ENCODE assay signal across 27 cellular contexts in genomic region chr11:129543515-129544290, GRCh38.
"Had no signal": no experiment of that assay in that cellular context is flagged by ENCODE, and none has a peak within 500 bp of the region (broad histone marks: within the 10 kb centered on the region; RNA-seq: fewer than 3 reads in every experiment).

No MANE protein-coding gene starts in this region.

- DNase-seq: stimulated activated CD4-positive, alpha-beta T cell treated with anti-CD3 and anti-CD28 coated beads, Interleukin-2, amount 100 ng/mL, for 48 hours; stimulated activated CD4-positive, alpha-beta T cell treated with anti-CD3 and anti-CD28 coated beads, Interleukin-4, amount 100 ng/mL, for 1 hour; stimulated activated CD4-positive, alpha-beta T cell treated with anti-CD3 and anti-CD28 coated beads, Interleukin-4, amount 100 ng/mL, for 24 hours; stimulated activated CD4-positive, alpha-beta T cell treated with anti-CD3 and anti-CD28 coated beads, Interleukin-4, amount 100 ng/mL, for 4 hours; stimulated activated CD8-positive, alpha-beta memory T cell treated with anti-CD3 and anti-CD28 coated beads, Interleukin-4, amount 100 ng/mL, for 48 hours; stimulated activated naive B cell treated with anti-CD40 and anti-IgM and Interleukin-4, amounts not matched to agents 10 μg/mL and 1 μg/mL and 100 μg/mL, for 72 hours; stimulated activated naive CD4-positive, alpha-beta T cell; stimulated activated naive CD4-positive, alpha-beta T cell treated with Interleukin-2 at 50 U/mL for 16 hours; stimulated activated naive CD8-positive, alpha-beta T cell treated with anti-CD3 and anti-CD28 coated beads, Interleukin-15, amount 100 ng/mL, for 72 hours; stimulated activated naive CD8-positive, alpha-beta T cell treated with anti-CD3 and anti-CD28 coated beads, Interleukin-15, Interleukin-2, amounts not matched to agents 100 U/mL and 50 U/mL, for 24 hours; stomach; substantia nigra; testis; thyroid gland; tibial artery; transverse colon; trophoblast cell; upper lobe of left lung; upper lobe of right lung; uterus had no signal

- FAIRE-seq: urothelium cell line had no signal

- H3K4me1 ChIP-seq: stomach, suprapubic skin, testis, thyroid gland, tibial artery, tibial nerve, transverse colon, upper lobe of left lung, upper lobe of right lung, uterus, vagina had no signal

- ATAC-seq: stimulated activated effector memory CD8-positive, alpha-beta T cell treated with anti-CD3 and anti-CD28 coated beads, Interleukin-12 subunit alpha, Interleukin-12 subunit beta, amount 100 ng/mL, for 72 hours; stimulated activated memory B cell treated with anti-CD40 and anti-IgM and Interleukin-4, amounts not matched to agents 10 μg/mL and 1 μg/mL and 100 μg/mL, for 72 hours; stimulated activated naive B cell treated with anti-CD40 and anti-IgM and Interleukin-4, amounts not matched to agents 10 μg/mL and 1 μg/mL and 100 μg/mL, for 72 hours; stimulated activated naive CD8-positive, alpha-beta T cell treated with anti-CD3 and anti-CD28 coated beads, Interleukin-15, amount 100 ng/mL, for 72 hours; stimulated activated naive CD8-positive, alpha-beta T cell treated with anti-CD3 and anti-CD28 coated beads, Interleukin-15, Interleukin-2, amounts not matched to agents 100 U/mL and 50 U/mL, for 24 hours; upper lobe of right lung had no signal

- H3K9me3 ChIP-seq: testis, thoracic aorta, thyroid gland, tibial artery, transverse colon, upper lobe of right lung, uterus, vagina had no signal

- H3K27ac ChIP-seq: stomach, suprapubic skin, testis, thoracic aorta, thyroid gland, tibial artery, tibial nerve, transverse colon, upper lobe of left lung, upper lobe of right lung, uterus, vagina had no signal

- H3K27me3 ChIP-seq: stomach, suprapubic skin, testis, thyroid gland, tibial artery, tibial nerve, transverse colon, upper lobe of left lung, upper lobe of right lung, uterus, vagina had no signal

- H3K4me3 ChIP-seq: stomach, suprapubic skin, testis, thoracic aorta, thyroid gland, tibial artery, tibial nerve, transverse colon, upper lobe of left lung, upper lobe of right lung, uterus, vagina had no signal

- H3K36me3 ChIP-seq: stomach, suprapubic skin, thoracic aorta, thyroid gland, tibial artery, tibial nerve, transverse colon, upper lobe of left lung, upper lobe of right lung, uterus, vagina had no signal
